Comparison of ENCODE assay signal across 19 cellular contexts in genomic region chr10:36109399-36110023, GRCh38.
"Had no signal": no experiment of that assay in that cellular context is flagged by ENCODE, and none has a peak within 500 bp of the region (broad histone marks: within the 10 kb centered on the region; RNA-seq: fewer than 3 reads in every experiment).

No MANE protein-coding gene starts in this region.

- H3K27me3 ChIP-seq: brain microvascular endothelial cell, right atrium auricular region, upper lobe of right lung had no signal

- ATAC-seq: activated CD8-positive, alpha-beta T cell treated with anti-CD3 and anti-CD28 coated beads for 36 hours; activated T-helper 17 cell treated with anti-CD3 and anti-CD28 coated beads, Interleukin-2, amount 50 U/mL, for 72 hours; stimulated activated memory B cell treated with anti-CD40 and anti-IgM and Interleukin-4, amounts not matched to agents 10 μg/mL and 1 μg/mL and 100 μg/mL, for 72 hours; T-cell had no signal

- DNase-seq: activated B cell treated with CpG ODN at 0.5 μM for 24 hours; activated CD4-positive, alpha-beta T cell treated with anti-CD3 and anti-CD28 coated beads for 48 hours; activated CD8-positive, alpha-beta T cell treated with anti-CD3 and anti-CD28 coated beads for 36 hours; activated naive CD4-positive, alpha-beta T cell; activated naive CD8-positive, alpha-beta T cell treated with anti-CD3 and anti-CD28 coated beads, Interleukin-2, amount 10 ng/mL, durations not matched to agents 7 days and 5 days; activated T-cell treated with anti-CD3 and anti-CD28 coated beads, Interleukin-2, amount 50 U/mL, for 1 hour; brain microvascular endothelial cell; erythroblast; lower lobe of right lung; nephron progenitor cell; occipital lobe; stimulated activated CD4-positive, alpha-beta T cell treated with anti-CD3 and anti-CD28 coated beads, Interleukin-4, amount 100 ng/mL, for 4 hours; T-cell; upper lobe of right lung had no signal

- H3K4me3 ChIP-seq: coronary artery, lower lobe of right lung, prostate gland, right atrium auricular region, upper lobe of right lung had no signal

- H3K9me3 ChIP-seq: lower lobe of right lung, prostate gland, right atrium auricular region, upper lobe of right lung had no signal

- H3K4me1 ChIP-seq: lower lobe of right lung, prostate gland, upper lobe of right lung had no signal

- H3K27ac ChIP-seq: brain microvascular endothelial cell, coronary artery, lower lobe of right lung, prostate gland, upper lobe of right lung had no signal

- H3K36me3 ChIP-seq: brain microvascular endothelial cell, lower lobe of right lung, prostate gland, right atrium auricular region, upper lobe of right lung had no signal
